ENCODE assay signal across 8 cellular contexts in genomic region chr19:42401365-42402303, GRCh38. TPM values are rescaled to one million over a fixed set of nuclear protein-coding genes. Genes with fewer than 3 reads are reported as not detected.
DNase-seq lines count a peak whose midpoint lies in the region; FAIRE-seq and TF ChIP-seq lines count a peak whose summit lies in the region.

No MANE protein-coding gene starts in this region.

- no peaks in the 10 kb centered on the region for H3K27me3 ChIP-seq in SJSA1 (replicated peaks)

- FAIRE-seq in D721Med (lab: Jason Lieb, UNC), result no peak

- peak overlapping the region; percentile 59 for H3K4me3 ChIP-seq in Jurkat, Clone E6-1 (ENCODE audit: low read length)
- H3K4me3 ChIP-seq in SJSA1, result peak overlapping the region; percentile 16; the same call in 1 of the 2 replicates

- H3K27ac ChIP-seq in SJSA1, result no peak overlapping the region

- no peaks in the 10 kb centered on the region for H3K9me3 ChIP-seq in SJSA1 (replicated peaks)

- peak; percentile 87 for DNase-seq in D721Med (ENCODE audit: insufficient read length, low spot score)
- DNase-seq in Jurkat, Clone E6-1 (ENCODE audit: low read depth, low spot score), result peak; percentile 69
- peak; percentile 67 to 79 for DNase-seq in SJSA1 (ENCODE audit: low read depth in 1 of 2, low spot score in 2 of 2)
- DNase-seq in activated naive CD4-positive, alpha-beta T cell treated with anti-CD3 and anti-CD28 coated beads, Interleukin-2, amount 50 U/mL, for 16 hours, result peak; percentile 79
- peak; percentile 66 for DNase-seq in glomerular visceral epithelial cell (ENCODE audit: extremely low spot score)
- DNase-seq in occipital lobe (lab: John Stamatoyannopoulos, UW), result peak; percentile 53
- peak; percentile 86 for DNase-seq in superior temporal gyrus (ENCODE audit: extremely low spot score)
- no peak for DNase-seq in KG1 (lab: John Stamatoyannopoulos, UW)

- TF ChIP-seq CTCF in D721Med (IDR thresholded peaks at IDR 0.05; ENCODE audit: insufficient read depth, missing control alignments), result peak; percentile 81

- peaks cover 6% of the 10 kb centered on the region; the same call in 1 of the 2 replicates for H3K36me3 ChIP-seq in SJSA1

- peaks cover 8% of the 10 kb centered on the region for H3K4me1 ChIP-seq in SJSA1 (replicated peaks)

RNA-seq across cellular contexts. Expression of gene CNFN, which starts 11.5 kb away (rescaled TPM):
- polyA plus RNA-seq in Jurkat, Clone E6-1 (2012; ENCODE audit: insufficient read depth, insufficient read length), result 7.0 TPM
- total RNA-seq in SJSA1 (2014; rRNA removed; shearing (Covaris generic)), result not detected in 2 replicates
- total RNA-seq in occipital lobe, result not detected

RNA-seq across cellular contexts. Expression of gene LIPE, which starts 25.6 kb away (rescaled TPM):
- polyA plus RNA-seq in Jurkat, Clone E6-1 (2012; ENCODE audit: insufficient read depth, insufficient read length), result 14.7 TPM
- 3.3 and 7.9 TPM in 2 replicates for total RNA-seq in SJSA1 (2014; rRNA removed; shearing (Covaris generic))
- 9.2 TPM for total RNA-seq in occipital lobe

RNA-seq across cellular contexts. Expression of gene CXCL17, which starts 41.1 kb away (rescaled TPM):
- not detected for polyA plus RNA-seq in Jurkat, Clone E6-1 (2012; ENCODE audit: insufficient read depth, insufficient read length)
- not detected in 2 replicates for total RNA-seq in SJSA1 (2014; rRNA removed; shearing (Covaris generic))
- total RNA-seq in occipital lobe, result 0.31 TPM
